In genomic region chr1:115874929-115875328, GRCh38 we compare ENCODE assay signal across 25 cellular contexts. TPM values are rescaled to one million over a fixed set of nuclear protein-coding genes. Genes with fewer than 3 reads are reported as not detected.
DNase-seq lines count a peak whose midpoint lies in the region; ATAC-seq, FAIRE-seq and TF ChIP-seq lines count a peak whose summit lies in the region.
"Had no signal": no experiment of that assay in that cellular context is flagged by ENCODE, and none has a peak within 500 bp of the region (broad histone marks: within the 10 kb centered on the region; RNA-seq: fewer than 3 reads in every experiment).

No MANE protein-coding gene starts in this region.

- H2BK120ac ChIP-seq in IMR-90 (ENCODE audit: low read depth, low read length): no peak overlapping the region

- no peak overlapping the region for H3K23ac ChIP-seq in IMR-90 (ENCODE audit: low read depth, low read length)

- CTCF ChIA-PET in IMR-90 (lab: Yijun Ruan, JAX): no interaction called here

- TF ChIP-seq POLR2A in IMR-90 (IDR thresholded peaks at IDR 0.05; ENCODE audit: low read depth, low read length) (no peak), gastroesophageal sphincter (IDR thresholded peaks at IDR 0.05) (no peak)

- no peaks in the 10 kb centered on the region for H4K20me1 ChIP-seq in IMR-90 (ENCODE audit: insufficient read depth, low read length)
- no peaks in the 10 kb centered on the region for H4K20me1 ChIP-seq in astrocyte (ENCODE audit: insufficient read depth, low read length)

- no peak overlapping the region for H3K27ac Mint-ChIP-seq in astrocyte (ENCODE audit: unreplicated experiment)
- H3K27ac Mint-ChIP-seq: mesothelial cell of epicardium had no signal

- no peak overlapping the region for H2BK5ac ChIP-seq in IMR-90 (ENCODE audit: low read depth, low read length, poor library complexity, severe bottlenecking)

- H3K4me3 Mint-ChIP-seq in astrocyte (ENCODE audit: unreplicated experiment): no peak overlapping the region
- H3K4me3 Mint-ChIP-seq: mesothelial cell of epicardium, neural crest cell had no signal

- H3K4me3 ChIP-seq in IMR-90 (ENCODE audit: insufficient read depth, low read depth, low read length): no peak overlapping the region
- no peak overlapping the region for H3K4me3 ChIP-seq in astrocyte (ENCODE audit: insufficient read depth, low read depth, low read length)
- H3K4me3 ChIP-seq in gastroesophageal sphincter: no peak overlapping the region
- H3K4me3 ChIP-seq: hepatocyte had no signal

- no peak overlapping the region for H2BK15ac ChIP-seq in IMR-90 (ENCODE audit: low read depth, low read length)

- no peak overlapping the region for H2AK9ac ChIP-seq in IMR-90 (replicated peaks; ENCODE audit: low read depth, low read length, poor library complexity)

- H3K4me1 ChIP-seq in IMR-90 (ENCODE audit: control insufficient read depth, insufficient read depth, low read length): no peaks in the 10 kb centered on the region
- no peaks in the 10 kb centered on the region for H3K4me1 ChIP-seq in astrocyte (ENCODE audit: insufficient read depth, low read length)
- H3K4me1 ChIP-seq in foreskin keratinocyte: peaks cover 6% of the 10 kb centered on the region
- no peaks in the 10 kb centered on the region for H3K4me1 ChIP-seq in gastroesophageal sphincter

- no peaks in the 10 kb centered on the region for H3K79me1 ChIP-seq in IMR-90 (ENCODE audit: low read depth in 1 of 2, low read length in 2 of 2)

- H3K9me3 ChIP-seq in IMR-90 (ENCODE audit: control insufficient read depth, insufficient read depth, low read length) (no peaks in the 10 kb centered on the region), astrocyte (ENCODE audit: insufficient read depth, low read depth, low read length) (no peaks in the 10 kb centered on the region), gastroesophageal sphincter (no peaks in the 10 kb centered on the region)

- no peak overlapping the region for H2AFZ ChIP-seq in IMR-90 (replicated peaks; ENCODE audit: low read length, poor library complexity)
- H2AFZ ChIP-seq in astrocyte (ENCODE audit: low read depth, low read length): no peak overlapping the region
- H2AFZ ChIP-seq: hepatocyte had no signal

- TF ChIP-seq RAD21 in IMR-90 (IDR thresholded peaks at IDR 0.05; ENCODE audit: low read length): no peak

- H3K4me2 ChIP-seq in IMR-90 (ENCODE audit: low read depth, low read length) (no peak overlapping the region), astrocyte (ENCODE audit: low read length) (peak overlapping the region; percentile 14)
- H3K4me2 ChIP-seq: hepatocyte had no signal

- no peak overlapping the region for H4K91ac ChIP-seq in IMR-90 (ENCODE audit: insufficient read depth, low read depth, low read length)

- H3K9me1 ChIP-seq in IMR-90 (ENCODE audit: insufficient read depth, low read length): no peaks in the 10 kb centered on the region

- H2BK20ac ChIP-seq in IMR-90 (ENCODE audit: low read depth, low read length): no peak overlapping the region

- H2AK5ac ChIP-seq in IMR-90 (ENCODE audit: low read depth, low read length): no peak overlapping the region

- peaks cover 4% of the 10 kb centered on the region for H3K4me1 Mint-ChIP-seq in astrocyte (ENCODE audit: low read depth, unreplicated experiment)

- no peak overlapping the region for H3K18ac ChIP-seq in IMR-90 (ENCODE audit: low read depth, low read length)

- no peak overlapping the region for H3K9ac ChIP-seq in IMR-90 (ENCODE audit: low read depth, low read length)
- H3K9ac ChIP-seq in astrocyte (ENCODE audit: low read length): no peak overlapping the region

- H3K4ac ChIP-seq in IMR-90 (ENCODE audit: low read depth, low read length): no peak overlapping the region

- in situ Hi-C loops in IMR-90 (cut with MboI; ENCODE audit: low sequenced_read_pairs): no loop called here

- H3K36me3 ChIP-seq in IMR-90 (ENCODE audit: control insufficient read depth, insufficient read depth, low read length): no peaks in the 10 kb centered on the region
- no peaks in the 10 kb centered on the region for H3K36me3 ChIP-seq in astrocyte (ENCODE audit: insufficient read depth, low read length)
- H3K36me3 ChIP-seq in gastroesophageal sphincter: no peaks in the 10 kb centered on the region

- ATAC-seq in IMR-90 (ENCODE audit: low read depth): no peak
- no peak for ATAC-seq in foreskin keratinocyte
- no peak for ATAC-seq in Right ventricle myocardium superior (ENCODE audit: poor library complexity)
- ATAC-seq in gastroesophageal sphincter: no peak
- ATAC-seq: HCT116 had no signal

- H3K27me3 ChIP-seq in IMR-90 (ENCODE audit: control insufficient read depth, insufficient read depth, low read length) (peaks cover 3% of the 10 kb centered on the region; the same call in 1 of the 2 replicates), astrocyte (ENCODE audit: insufficient read depth, low read length) (peaks cover 3% of the 10 kb centered on the region), foreskin keratinocyte (no peaks in the 10 kb centered on the region), gastroesophageal sphincter (peaks cover 31% of the 10 kb centered on the region)

- dilution Hi-C loops in IMR-90 (cut with HindIII; ENCODE audit: low sequenced_read_pairs, unreplicated experiment): no loop called here

- POLR2A ChIA-PET in IMR-90 (lab: Charles Lee; ENCODE audit: unreplicated experiment): no interaction called here

- no peaks in the 10 kb centered on the region for H3K9me3 Mint-ChIP-seq in astrocyte (ENCODE audit: unreplicated experiment)
- H3K9me3 Mint-ChIP-seq: mesothelial cell of epicardium, neural crest cell had no signal

- intact Hi-C loops in IMR-90 (cut with micrococcal nuclease): no loop called here
- intact Hi-C loops in Right ventricle myocardium superior (cut with DNase I): no loop called here

- H3K36me3 Mint-ChIP-seq in astrocyte (ENCODE audit: low read depth, unreplicated experiment): no peaks in the 10 kb centered on the region
- H3K36me3 Mint-ChIP-seq: mesothelial cell of epicardium had no signal

- H4K8ac ChIP-seq in IMR-90 (ENCODE audit: low read depth in 2 of 2, low read length in 2 of 2): no peak overlapping the region

- no peak overlapping the region for H3K56ac ChIP-seq in IMR-90 (ENCODE audit: extremely low read depth, insufficient read depth, low read length)

- no CpG with 5 or more reads among the region's 5 CpGs for WGBS in IMR-90 (ENCODE audit: extremely low coverage in 2 of 2, insufficient read length in 1 of 2), 2 experiments
- 60 to 72% methylated on average over 4 to 5 of the region's 5 CpGs for WGBS in gastroesophageal sphincter (ENCODE audit: low coverage in 1 of 2), 2 donors

- no peaks in the 10 kb centered on the region for H3K79me2 ChIP-seq in astrocyte (ENCODE audit: insufficient read depth, low read length)
- H3K79me2 ChIP-seq: hepatocyte had no signal

- no peak for TF ChIP-seq EP300 in gastroesophageal sphincter (IDR thresholded peaks at IDR 0.05)

- no peak overlapping the region for H3K14ac ChIP-seq in IMR-90 (replicated peaks; ENCODE audit: low read depth, low read length)

- FAIRE-seq in astrocyte (lab: Jason Lieb, UNC): no peak
- FAIRE-seq: colon, endothelial cell of umbilical vein, GM12891 had no signal

- TF ChIP-seq CTCF in IMR-90 (conservative IDR thresholded peaks at IDR 0.05; ENCODE audit: low read depth, low read length): no peak
- no peak for TF ChIP-seq CTCF in astrocyte (IDR thresholded peaks at IDR 0.05; ENCODE audit: insufficient read depth, low read depth, low read length)
- TF ChIP-seq CTCF in foreskin keratinocyte (conservative IDR thresholded peaks at IDR 0.05): no peak
- TF ChIP-seq CTCF in gastroesophageal sphincter (IDR thresholded peaks at IDR 0.05): no peak

- H3K27ac ChIP-seq in IMR-90 (ENCODE audit: insufficient read depth, low read length) (no peak overlapping the region), astrocyte (ENCODE audit: low read depth, low read length) (no peak overlapping the region), foreskin keratinocyte (no peak overlapping the region), gastroesophageal sphincter (no peak overlapping the region)
- H3K27ac ChIP-seq: hepatocyte had no signal

- BruUV-seq in IMR-90 (replicated peaks; lab: Mats Ljungman, UMichigan): no TSS peak

- no peak overlapping the region for H4K5ac ChIP-seq in IMR-90 (ENCODE audit: low read depth, low read length)

- peaks cover 8% of the 10 kb centered on the region for H3K27me3 Mint-ChIP-seq in astrocyte (ENCODE audit: low read depth, unreplicated experiment)

- DNase-seq in COLO829 (ENCODE audit: low spot score): peak; percentile 35
- DNase-seq in IMR-90: peak; percentile 47
- peak; percentile 15 for DNase-seq in astrocyte (ENCODE audit: low read depth)
- DNase-seq in foreskin keratinocyte: peak; percentile 39 to 50
- DNase-seq in Right ventricle myocardium superior: no peak
- DNase-seq in NOMO-1 (lab: John Stamatoyannopoulos, UW; ENCODE audit: unreplicated experiment in 2 of 2): no peak
- DNase-seq in nucleus accumbens (lab: John Stamatoyannopoulos, UW): no peak
- DNase-seq: activated CD4-positive, CD25-positive, alpha-beta regulatory T cell; amygdala; kidney glomerular epithelial cell; NCI-H1105 treated with DMSO at 0.1 percent for 48 hours; NCI-H2171; retina had no signal

TF ChIP-seq in IMR-90, 13 proteins besides CTCF, POLR2A, EP300 and RAD21 (continues in another document):
- no peak for TF ChIP-seq MAZ (IDR thresholded peaks at IDR 0.05; ENCODE audit: borderline replicate concordance, low read depth, low read length)
- TF ChIP-seq MAFK (IDR thresholded peaks at IDR 0.05; ENCODE audit: low read depth, low read length): no peak
- no peak for TF ChIP-seq USF2 (IDR thresholded peaks at IDR 0.05; ENCODE audit: low read depth, low read length)
- no peak for TF ChIP-seq RFX5 (IDR thresholded peaks at IDR 0.05; ENCODE audit: low read depth, low read length)
- no peak for TF ChIP-seq NFE2L2 (IDR thresholded peaks at IDR 0.05; ENCODE audit: low read depth, low read length)
- no peak for TF ChIP-seq BHLHE40 (IDR thresholded peaks at IDR 0.05; ENCODE audit: low read depth, low read length)
- TF ChIP-seq CEBPB (IDR thresholded peaks at IDR 0.05; ENCODE audit: low read depth, low read length): no peak

RNA-seq across cellular contexts. Expression of gene NHLH2, which starts 34.0 kb away (rescaled TPM):
- total RNA-seq in IMR-90 (2012; rRNA removed) (not detected in 2 replicates), astrocyte (0.18 TPM in 1 of 2 replicates, not detected in the other), foreskin keratinocyte (0.07 and 0.14 TPM in 2 replicates), Right ventricle myocardium superior (not detected), gastroesophageal sphincter (not detected)
- polyA plus RNA-seq in IMR-90 (2012; rRNA removed) (not detected in 2 replicates), foreskin keratinocyte (0.07 and 0.11 TPM in 2 replicates)
- polyA plus RNA-seq in IMR-90 (2012; cell fraction: cytosol; rRNA removed): not detected in 2 replicates
- 0.01 TPM in 1 of 2 replicates, not detected in the other for polyA plus RNA-seq in IMR-90 (2012; cell fraction: nucleus; rRNA removed; ENCODE audit: low replicate concordance)
- total RNA-seq: activated CD8-positive, alpha-beta memory T cell treated with anti-CD3 and anti-CD28 coated beads for 36 hours; endothelial cell of umbilical vein; G401; hepatocyte; subcutaneous adipose tissue; T-helper 1 cell treated with Interleukin-12 subunit alpha and Interleukin-12 subunit beta and Interleukin-4 antibody, amounts not matched to agents 30 ng/mL and 1 ng/mL, for 36 hours had no signal
- polyA plus RNA-seq: endothelial cell of umbilical vein had no signal

Comparison
In these comparisons a context has a peak if more than half of its experiments do, and no peak if none do; other contexts are left out.
1. DNase-seq: peak in COLO829 (single experiment), IMR-90 (single experiment), astrocyte (single experiment) and foreskin keratinocyte (2 of 2); none in Right ventricle myocardium superior (single experiment), NOMO-1 (0 of 2) and nucleus accumbens (0 of 56).